In the genomic region with DNA sequence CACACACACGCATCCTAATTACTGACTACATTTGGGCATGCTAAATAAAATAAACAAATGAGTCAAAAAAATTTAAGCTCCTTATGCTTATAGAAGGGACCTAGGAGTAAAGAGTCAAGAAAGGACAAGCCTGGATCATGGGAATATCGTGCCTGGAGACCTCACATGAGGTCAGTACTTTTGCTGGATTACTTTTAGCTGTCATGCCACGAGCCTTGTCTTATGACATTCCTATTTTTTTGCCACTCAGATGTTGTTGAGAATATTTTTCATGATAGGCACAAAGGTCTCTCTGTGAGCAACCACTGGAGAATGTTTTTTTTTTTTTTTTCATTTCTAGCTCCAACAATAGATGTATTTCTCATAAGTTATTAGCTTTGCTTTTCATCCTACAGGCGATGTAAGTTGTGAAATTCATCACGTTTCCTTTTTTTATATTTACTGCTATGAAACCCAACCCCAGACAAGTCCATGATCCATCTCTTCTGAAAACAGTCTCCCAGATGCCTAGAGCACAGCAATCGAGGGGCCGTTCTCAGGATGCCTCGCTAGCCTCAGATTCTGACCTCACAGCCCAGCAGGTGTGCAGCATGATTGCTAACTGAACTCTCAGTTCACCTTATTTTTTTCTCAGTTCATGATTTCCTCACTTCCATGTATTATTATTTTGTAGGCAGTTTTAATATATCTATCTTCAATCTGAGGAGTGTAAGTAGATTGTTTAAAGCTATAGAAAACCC, we compare ENCODE assay signal across 20 cellular contexts.
DNase-seq lines count a peak whose midpoint lies in the region; ATAC-seq and TF ChIP-seq lines count a peak whose summit lies in the region.
"Had no signal": no experiment of that assay in that cellular context is flagged by ENCODE, and none has a peak within 500 bp of the region (broad histone marks: within the 10 kb centered on the region; RNA-seq: fewer than 3 reads in every experiment).

No MANE protein-coding gene starts in this region.

- no peak overlapping the region for H3K4me3 Mint-ChIP-seq in activated CD4-positive, alpha-beta memory T cell treated with anti-CD3 and anti-CD28 coated beads for 36 hours
- H3K4me3 Mint-ChIP-seq: activated naive CD8-positive, alpha-beta T cell treated with anti-CD3 and anti-CD28 coated beads for 36 hours; central memory CD8-positive, alpha-beta T cell; endodermal cell; immature natural killer cell; neural crest cell had no signal

- no peak for TF ChIP-seq CTCF in cardiac fibroblast (IDR thresholded peaks at IDR 0.05; ENCODE audit: low read depth, low read length)
- no peak for TF ChIP-seq CTCF in osteoblast (IDR thresholded peaks at IDR 0.05; ENCODE audit: extremely low read depth, low read depth, low read length)
- no peak for TF ChIP-seq CTCF in esophagus muscularis mucosa (IDR thresholded peaks at IDR 0.05)

- POLR2A ChIA-PET in activated CD4-positive, alpha-beta memory T cell treated with anti-CD3 and anti-CD28 coated beads for 36 hours (lab: Charles Lee) = no interaction called here

- H3K27ac Mint-ChIP-seq in activated CD4-positive, alpha-beta memory T cell treated with anti-CD3 and anti-CD28 coated beads for 36 hours = no peak overlapping the region
- H3K27ac Mint-ChIP-seq: activated naive CD8-positive, alpha-beta T cell treated with anti-CD3 and anti-CD28 coated beads for 36 hours; endodermal cell; immature natural killer cell had no signal

- no peak for TF ChIP-seq POLR2A in esophagus muscularis mucosa (IDR thresholded peaks at IDR 0.05; ENCODE audit: low read depth)

- CTCF ChIA-PET in activated CD4-positive, alpha-beta memory T cell treated with anti-CD3 and anti-CD28 coated beads for 36 hours (lab: Charles Lee) = interaction anchor here (0.6 kb wide), 2 partner anchors 41 to 44 kb away, joined by 4 to 5 read pairs; no protein-coding TSS in a partner anchor

- H2AFZ ChIP-seq in osteoblast (ENCODE audit: low read length) = peak overlapping the region; percentile 56

- H4K20me1 ChIP-seq in osteoblast (ENCODE audit: insufficient read depth, low read length) = no peaks in the 10 kb centered on the region

- H3K4me1 ChIP-seq in osteoblast (ENCODE audit: insufficient read depth, low read length) (peaks cover 9% of the 10 kb centered on the region), esophagus muscularis mucosa (no peaks in the 10 kb centered on the region)
- H3K4me1 ChIP-seq: BE2C had no signal

- H3K27me3 ChIP-seq in osteoblast (ENCODE audit: insufficient read depth, low read length) = no peaks in the 10 kb centered on the region
- no peaks in the 10 kb centered on the region for H3K27me3 ChIP-seq in esophagus muscularis mucosa
- H3K27me3 ChIP-seq: BE2C had no signal

- peak; percentile 50 for DNase-seq in LHCN-M2 (ENCODE audit: low read depth)
- peak; percentile 37 to 51 for DNase-seq in cardiac fibroblast (ENCODE audit: low read depth in 2 of 2)
- no peak for DNase-seq in osteoblast (ENCODE audit: insufficient read length, low spot score, missing footprints)
- DNase-seq in activated CD4-positive, alpha-beta memory T cell treated with anti-CD3 and anti-CD28 coated beads for 36 hours = no peak
- DNase-seq in esophagus muscularis mucosa (ENCODE audit: extremely low spot score) = no peak
- DNase-seq: activated CD4-positive, alpha-beta T cell treated with anti-CD3 and anti-CD28 coated beads for 48 hours; activated naive CD8-positive, alpha-beta T cell treated with anti-CD3 and anti-CD28 coated beads for 36 hours; activated T-cell treated with anti-CD3 and anti-CD28 coated beads for 4 hours; BE2C; endodermal cell; immature natural killer cell; NCI-H1105; right cardiac atrium; SIG-M5; stimulated activated CD4-positive, alpha-beta T cell treated with anti-CD3 and anti-CD28 coated beads, Interleukin-1b, Interleukin-23, amount 100 ng/mL, for 48 hours; T1000 had no signal

- WGBS in esophagus muscularis mucosa = 82% methylated on average over 8 of the region's 8 CpGs

- H3K4me2 ChIP-seq in osteoblast (ENCODE audit: insufficient read depth, low read length) = no peak overlapping the region

- no peaks in the 10 kb centered on the region for H3K79me2 ChIP-seq in osteoblast (ENCODE audit: insufficient read depth, low read length)

- no peaks in the 10 kb centered on the region for H3K27me3 Mint-ChIP-seq in activated CD4-positive, alpha-beta memory T cell treated with anti-CD3 and anti-CD28 coated beads for 36 hours
- H3K27me3 Mint-ChIP-seq: activated naive CD8-positive, alpha-beta T cell treated with anti-CD3 and anti-CD28 coated beads for 36 hours; central memory CD8-positive, alpha-beta T cell had no signal

- H3K9me3 Mint-ChIP-seq in activated CD4-positive, alpha-beta memory T cell treated with anti-CD3 and anti-CD28 coated beads for 36 hours = no peaks in the 10 kb centered on the region
- H3K9me3 Mint-ChIP-seq: activated naive CD8-positive, alpha-beta T cell treated with anti-CD3 and anti-CD28 coated beads for 36 hours; central memory CD8-positive, alpha-beta T cell; endodermal cell; neural crest cell had no signal

- intact Hi-C loops in activated CD4-positive, alpha-beta memory T cell treated with anti-CD3 and anti-CD28 coated beads for 36 hours (cut with micrococcal nuclease) = no loop called here
- intact Hi-C loops in esophagus muscularis mucosa (cut with DNase I) = no loop called here

- H3K4me3 ChIP-seq in cardiac fibroblast (replicated peaks in 1 of 2; ENCODE audit: low read depth in 2 of 2, low read length in 2 of 2) = no peak overlapping the region
- H3K4me3 ChIP-seq in osteoblast (ENCODE audit: insufficient read depth, low read length) = no peak overlapping the region
- H3K4me3 ChIP-seq in esophagus muscularis mucosa = no peak overlapping the region

- ATAC-seq in GM21526 (IDR thresholded peaks at IDR 0.05; ENCODE audit: low FRiP score, unreplicated experiment) = peak; percentile 49
- ATAC-seq in HG03280 (IDR thresholded peaks at IDR 0.05; ENCODE audit: unreplicated experiment) = no peak
- ATAC-seq: right cardiac atrium had no signal

- H3K36me3 ChIP-seq in osteoblast (ENCODE audit: insufficient read depth, low read length) (no peaks in the 10 kb centered on the region), esophagus muscularis mucosa (no peaks in the 10 kb centered on the region)
- H3K36me3 ChIP-seq: BE2C had no signal

- TF ChIP-seq EP300 in esophagus muscularis mucosa (IDR thresholded peaks at IDR 0.05) = no peak

- no peaks in the 10 kb centered on the region for H3K9me3 ChIP-seq in osteoblast (ENCODE audit: low read depth, low read length)
- H3K9me3 ChIP-seq in esophagus muscularis mucosa = no peaks in the 10 kb centered on the region
- H3K9me3 ChIP-seq: BE2C had no signal

- H3K36me3 Mint-ChIP-seq in activated CD4-positive, alpha-beta memory T cell treated with anti-CD3 and anti-CD28 coated beads for 36 hours = no peaks in the 10 kb centered on the region
- H3K36me3 Mint-ChIP-seq: activated naive CD8-positive, alpha-beta T cell treated with anti-CD3 and anti-CD28 coated beads for 36 hours; immature natural killer cell had no signal

- H3K27ac ChIP-seq in osteoblast (ENCODE audit: low read depth, low read length) (peak overlapping the region; percentile 36), esophagus muscularis mucosa (replicated peaks in 1 of 4) (no peak overlapping the region)

- no peaks in the 10 kb centered on the region for H3K4me1 Mint-ChIP-seq in activated CD4-positive, alpha-beta memory T cell treated with anti-CD3 and anti-CD28 coated beads for 36 hours (ENCODE audit: low read depth)
- H3K4me1 Mint-ChIP-seq: central memory CD8-positive, alpha-beta T cell; immature natural killer cell; neural crest cell had no signal

Comparison
In these comparisons a context has a peak if more than half of its experiments do, and no peak if none do; other contexts are left out.
1. DNase-seq: peak in LHCN-M2 (single experiment) and cardiac fibroblast (2 of 2); none in osteoblast (single experiment), activated CD4-positive, alpha-beta memory T cell treated with anti-CD3 and anti-CD28 coated beads for 36 hours (single experiment) and esophagus muscularis mucosa (single experiment).